In the genomic region with DNA sequence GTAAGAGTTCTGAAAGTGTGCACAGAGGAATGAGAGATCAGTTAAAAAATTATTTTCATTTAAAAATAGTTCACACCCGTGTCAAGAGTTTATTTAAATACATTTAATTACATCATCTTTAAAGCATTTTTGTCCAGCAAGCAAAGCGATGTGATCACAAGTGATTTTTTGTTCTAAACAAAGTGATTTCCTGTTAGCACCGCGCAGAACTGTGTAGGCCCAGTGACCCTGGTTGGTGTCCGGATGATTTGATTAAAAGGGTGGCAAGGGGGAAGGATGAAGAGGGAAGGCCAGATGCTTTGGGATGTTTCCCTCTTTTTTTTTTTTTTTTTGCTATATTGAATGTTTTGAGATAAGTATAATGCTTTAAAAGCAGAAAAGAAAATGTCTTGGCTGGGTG, we compare ENCODE assay signal across 13 cellular contexts.
DNase-seq lines count a peak whose midpoint lies in the region; ATAC-seq and TF ChIP-seq lines count a peak whose summit lies in the region.
"Had no signal": no experiment of that assay in that cellular context is flagged by ENCODE, and none has a peak within 500 bp of the region (broad histone marks: within the 10 kb centered on the region; RNA-seq: fewer than 3 reads in every experiment).

No MANE protein-coding gene starts in this region.

- intact Hi-C loops in body of pancreas (cut with DNase I): no loop called here

- TF ChIP-seq POLR2A in body of pancreas (IDR thresholded peaks at IDR 0.05): no peak

- WGBS in body of pancreas, 2 donors: 40 to 52% methylated on average over 5 of the region's 5 CpGs

- no peaks in the 10 kb centered on the region for H3K36me3 ChIP-seq in body of pancreas (replicated peaks in 1 of 2; ENCODE audit: insufficient read depth in 1 of 2, low read depth in 2 of 2)
- no peaks in the 10 kb centered on the region for H3K36me3 ChIP-seq in effector memory CD4-positive, alpha-beta T cell (ENCODE audit: control insufficient read depth, insufficient read depth, low read length)
- H3K36me3 ChIP-seq: gastroesophageal sphincter had no signal

- DNase-seq in HCEC 1CT: peak; percentile 33
- no peak for DNase-seq in body of pancreas
- DNase-seq in kidney tubule cell (ENCODE audit: low spot score): peak; percentile 32
- peak; percentile 21 for DNase-seq in retinal pigment epithelial cell (ENCODE audit: low read depth)
- no peak for DNase-seq in GM19240 (ENCODE audit: insufficient read length, low spot score)
- DNase-seq in DMS79 (lab: John Stamatoyannopoulos, UW): no peak
- DNase-seq in effector memory CD4-positive, alpha-beta T cell: no peak
- DNase-seq: GM23248, NCI-H2081, NCI-H510A treated with DMSO at 0.1 percent for 48 hours had no signal

- peak overlapping the region in 3 of 4 donors; percentile 49 to 62 (median 52) for H3K27ac ChIP-seq in body of pancreas
- H3K27ac ChIP-seq in effector memory CD4-positive, alpha-beta T cell (ENCODE audit: insufficient read depth, low read length, poor library complexity, severe bottlenecking): no peak overlapping the region
- H3K27ac ChIP-seq: GM23248 had no signal

- H3K4me3 ChIP-seq in body of pancreas (no peak overlapping the region), retinal pigment epithelial cell (ENCODE audit: low read length) (no peak overlapping the region)
- H3K4me3 ChIP-seq in effector memory CD4-positive, alpha-beta T cell (ENCODE audit: insufficient read depth, low read depth, low read length, poor library complexity, severe bottlenecking): no peak overlapping the region
- H3K4me3 ChIP-seq: gastroesophageal sphincter, GM23248 had no signal

- TF ChIP-seq CTCF in body of pancreas (IDR thresholded peaks at IDR 0.05) (no peak), retinal pigment epithelial cell (conservative IDR thresholded peaks at IDR 0.05; ENCODE audit: low read depth, low read length) (no peak)

- ATAC-seq in body of pancreas (peak; percentile 57), GM18498 (IDR thresholded peaks at IDR 0.05; ENCODE audit: unreplicated experiment) (no peak)
- ATAC-seq: activated CD4-positive, CD25-positive, alpha-beta regulatory T cell treated with anti-CD3 and anti-CD28 coated beads, Interleukin-2, amount 50 U/mL, for 24 hours; gastroesophageal sphincter had no signal

- peaks cover 4% of the 10 kb centered on the region for H3K4me1 ChIP-seq in body of pancreas
- no peaks in the 10 kb centered on the region for H3K4me1 ChIP-seq in effector memory CD4-positive, alpha-beta T cell (ENCODE audit: control insufficient read depth, insufficient read depth, low read length, poor library complexity, severe bottlenecking)

- no peaks in the 10 kb centered on the region for H3K9me3 ChIP-seq in body of pancreas
- no peaks in the 10 kb centered on the region for H3K9me3 ChIP-seq in effector memory CD4-positive, alpha-beta T cell (ENCODE audit: control insufficient read depth, low read length)
- H3K9me3 ChIP-seq: gastroesophageal sphincter had no signal

- H3K27me3 ChIP-seq in body of pancreas: no peaks in the 10 kb centered on the region
- H3K27me3 ChIP-seq in effector memory CD4-positive, alpha-beta T cell (replicated peaks; ENCODE audit: control insufficient read depth, insufficient read depth, low read length, poor library complexity, severe bottlenecking): no peaks in the 10 kb centered on the region
- H3K27me3 ChIP-seq: gastroesophageal sphincter had no signal

Comparison
In these comparisons a context has a peak if more than half of its experiments do, and no peak if none do; other contexts are left out.
1. DNase-seq: peak in HCEC 1CT (single experiment), kidney tubule cell (single experiment) and retinal pigment epithelial cell (single experiment); none in body of pancreas (0 of 4), GM19240 (single experiment), DMS79 (single experiment) and effector memory CD4-positive, alpha-beta T cell (0 of 3).